In the genomic region with DNA sequence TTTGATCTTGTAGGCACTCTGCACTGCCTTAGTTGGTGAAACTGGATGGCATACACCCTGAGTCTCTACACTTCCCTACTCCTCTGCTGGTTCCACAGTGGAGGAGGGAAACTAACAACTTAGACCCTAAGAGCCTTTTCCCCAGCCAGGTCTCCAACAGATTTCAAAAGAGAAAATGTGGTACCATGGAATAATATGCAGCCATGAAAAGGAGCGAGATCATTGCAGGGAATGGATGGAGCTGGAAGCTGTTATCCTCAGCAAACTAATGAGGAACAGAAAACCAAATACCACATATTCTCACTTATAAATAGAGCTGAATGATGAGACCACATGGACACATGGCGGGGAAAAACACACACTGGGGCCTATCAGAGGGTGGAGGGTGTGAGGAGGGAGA, we compare ENCODE assay signal across 23 cellular contexts.
"Had no signal": no experiment of that assay in that cellular context is flagged by ENCODE, and none has a peak within 500 bp of the region (broad histone marks: within the 10 kb centered on the region; RNA-seq: fewer than 3 reads in every experiment).

No MANE protein-coding gene starts in this region.

- H3K9me3 Mint-ChIP-seq: dendritic cell treated with granulocyte-macrophage colony-stimulating factor and Interleukin-4, amounts not matched to agents 40 ng/mL and 50 ng/mL, for 4 days; effector memory CD8-positive, alpha-beta T cell; mesothelial cell of epicardium had no signal

- H3K27ac ChIP-seq: colonic mucosa, epithelial cell of prostate, esophagus squamous epithelium, gastrocnemius medialis, heart right ventricle, left lung, lower lobe of right lung had no signal

- H3K27ac Mint-ChIP-seq: dendritic cell treated with granulocyte-macrophage colony-stimulating factor and Interleukin-4, amounts not matched to agents 40 ng/mL and 50 ng/mL, for 4 days; effector memory CD8-positive, alpha-beta T cell; endodermal cell; mesothelial cell of epicardium had no signal

- H3K9me3 ChIP-seq: colonic mucosa, esophagus squamous epithelium, gastrocnemius medialis, heart right ventricle, left lung, lower lobe of right lung, mucosa of descending colon had no signal

- H3K27me3 ChIP-seq: colonic mucosa, esophagus squamous epithelium, gastrocnemius medialis, left lung had no signal

- H3K4me3 Mint-ChIP-seq: dendritic cell treated with granulocyte-macrophage colony-stimulating factor and Interleukin-4, amounts not matched to agents 40 ng/mL and 50 ng/mL, for 4 days; effector memory CD8-positive, alpha-beta T cell; endodermal cell; mesothelial cell of epicardium; naive B cell had no signal

- H3K27me3 Mint-ChIP-seq: dendritic cell treated with granulocyte-macrophage colony-stimulating factor and Interleukin-4, amounts not matched to agents 40 ng/mL and 50 ng/mL, for 4 days had no signal

- DNase-seq: colonic mucosa; cortex of kidney; effector CD8-positive, alpha-beta T cell; effector memory CD8-positive, alpha-beta T cell; erythroblast; esophagus squamous epithelium; foreskin fibroblast; gastrocnemius medialis; glutamatergic neuron; head of caudate nucleus; heart right ventricle; hippocampal formation; left cardiac atrium; left lung; left ventricle myocardium superior; lower lobe of right lung; mesenchymal stem cell; mucosa of descending colon; naive B cell had no signal

- H3K4me1 Mint-ChIP-seq: mesothelial cell of epicardium, naive B cell had no signal

- H3K36me3 Mint-ChIP-seq: mesothelial cell of epicardium had no signal

- H3K4me3 ChIP-seq: colonic mucosa, esophagus squamous epithelium, gastrocnemius medialis, heart right ventricle, left lung, lower lobe of right lung, mucosa of descending colon had no signal

- H3K4me1 ChIP-seq: colonic mucosa, esophagus squamous epithelium, gastrocnemius medialis, heart right ventricle, left lung, lower lobe of right lung had no signal

- H3K36me3 ChIP-seq: colonic mucosa, esophagus squamous epithelium, gastrocnemius medialis, heart right ventricle, left lung, lower lobe of right lung had no signal
